Comparison of ENCODE assay signal across 16 cellular contexts in the genomic region with DNA sequence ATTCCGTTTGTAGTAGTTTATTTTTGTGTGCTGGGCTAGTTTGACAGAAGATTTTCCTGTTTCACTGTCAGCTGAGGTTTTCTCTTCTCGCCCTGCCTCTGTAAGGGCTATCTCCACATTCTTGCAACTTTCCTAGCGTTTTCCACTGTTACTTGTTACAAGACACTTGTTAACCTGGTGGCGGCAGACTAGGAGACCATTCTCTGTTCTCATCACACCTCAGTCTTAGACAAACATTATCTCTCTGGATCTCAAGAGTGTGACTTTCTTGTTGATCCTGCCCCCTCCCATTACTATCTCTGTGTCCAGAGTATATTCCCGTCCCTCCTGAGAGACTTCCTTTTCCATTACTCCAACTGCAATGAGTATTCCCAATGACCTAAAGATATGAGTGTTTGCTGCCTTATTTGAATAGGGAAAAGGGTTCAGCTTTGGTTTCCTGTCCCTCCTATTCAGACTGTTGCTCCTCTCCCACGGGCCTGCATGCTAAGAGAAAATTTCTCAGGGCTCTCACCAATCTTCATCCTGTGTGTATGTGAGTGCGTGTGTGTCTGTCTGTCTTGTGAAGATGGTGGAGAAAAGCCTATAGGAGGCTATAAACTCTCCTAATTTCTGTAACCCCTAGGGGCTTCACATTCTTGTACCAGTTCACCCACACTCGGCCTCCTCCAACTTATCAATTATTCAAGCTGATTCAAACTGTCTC.
DNase-seq lines count a peak whose midpoint lies in the region; ATAC-seq, FAIRE-seq and TF ChIP-seq lines count a peak whose summit lies in the region.
"Had no signal": no experiment of that assay in that cellular context is flagged by ENCODE, and none has a peak within 500 bp of the region (broad histone marks: within the 10 kb centered on the region; RNA-seq: fewer than 3 reads in every experiment).

No MANE protein-coding gene starts in this region.

- no peak overlapping the region for H4K8ac ChIP-seq in H1 (ENCODE audit: extremely low read depth, insufficient read depth, low read length)
- H4K8ac ChIP-seq in trophoblast cell (ENCODE audit: low read depth, low read length), result no peak overlapping the region

- H2AFZ ChIP-seq in MM.1S (ENCODE audit: low read length), result no peak overlapping the region; the same call in 1 of the 2 replicates
- peak overlapping the region; percentile 81 for H2AFZ ChIP-seq in H1 (ENCODE audit: low read length)
- H2AFZ ChIP-seq in smooth muscle cell (ENCODE audit: low read depth), result peak overlapping the region; percentile 39
- H2AFZ ChIP-seq in trophoblast cell (ENCODE audit: insufficient read depth, low read length, poor library complexity), result no peak overlapping the region

- H3K27me3 ChIP-seq in MM.1S (replicated peaks; ENCODE audit: insufficient read depth, low read length) (no peaks in the 10 kb centered on the region), H1 (replicated peaks in 1 of 4; ENCODE audit: control insufficient read depth in 3 of 4, extremely low read depth in 1 of 4, insufficient read depth in 3 of 4, low read length in 3 of 4) (no peaks in the 10 kb centered on the region), smooth muscle cell (ENCODE audit: low read depth) (no peaks in the 10 kb centered on the region), trophoblast cell (ENCODE audit: insufficient read depth, low read length) (no peaks in the 10 kb centered on the region)

- no peak for TF ChIP-seq RAD21 in H1 (IDR thresholded peaks at IDR 0.05 in 1 of 2, conservative IDR thresholded peaks at IDR 0.05 in 1 of 2; ENCODE audit: low read depth in 2 of 2, low read length in 2 of 2)

- H2BK5ac ChIP-seq in H1 (ENCODE audit: low read depth, low read length) (no peak overlapping the region), trophoblast cell (ENCODE audit: low read depth, low read length, poor library complexity) (no peak overlapping the region)

- CTCF ChIA-PET in H1 (lab: Charles Lee; ENCODE audit: partially characterized antibody), result interaction anchor here (0.6 to 0.8 kb wide), 2 partner anchors 13 to 23 kb away, joined by 3 to 4 read pairs; no protein-coding TSS in a partner anchor

- no peaks in the 10 kb centered on the region for H3K79me2 ChIP-seq in MM.1S (ENCODE audit: low read length)
- no peaks in the 10 kb centered on the region for H3K79me2 ChIP-seq in H1 (ENCODE audit: control insufficient read depth in 1 of 2, insufficient read depth in 2 of 2, low read length in 2 of 2)
- no peaks in the 10 kb centered on the region for H3K79me2 ChIP-seq in smooth muscle cell (ENCODE audit: low read depth)
- no peaks in the 10 kb centered on the region for H3K79me2 ChIP-seq in trophoblast cell (ENCODE audit: control insufficient read depth, insufficient read depth, low read length, poor library complexity)

- H3K36me3 ChIP-seq in MM.1S (replicated peaks; ENCODE audit: insufficient read depth, low read length), result no peaks in the 10 kb centered on the region
- H3K36me3 ChIP-seq in H1 (ENCODE audit: control insufficient read depth in 2 of 4, insufficient read depth in 4 of 4, low read length in 3 of 4), result no peaks in the 10 kb centered on the region
- no peaks in the 10 kb centered on the region for H3K36me3 ChIP-seq in smooth muscle cell (ENCODE audit: low read depth)
- H3K36me3 ChIP-seq in trophoblast cell (ENCODE audit: control insufficient read depth in 1 of 2, insufficient read depth in 2 of 2, low read length in 2 of 2), result no peaks in the 10 kb centered on the region

- H3K4ac ChIP-seq in H1 (replicated peaks; ENCODE audit: insufficient read length, low read depth, low read length) (no peak overlapping the region), trophoblast cell (ENCODE audit: low read depth, low read length) (no peak overlapping the region)

- no peak for ATAC-seq in GM19351 (IDR thresholded peaks at IDR 0.05; ENCODE audit: unreplicated experiment)
- ATAC-seq: SK-N-SH treated with all-trans-retinoic acid at 6 μM for 48 hours had no signal

- H3K27ac ChIP-seq in MM.1S (ENCODE audit: low read length), result no peak overlapping the region
- no peak overlapping the region for H3K27ac ChIP-seq in H1 (ENCODE audit: low read depth, low read length)
- no peak overlapping the region for H3K27ac ChIP-seq in smooth muscle cell (ENCODE audit: low read depth)
- no peak overlapping the region for H3K27ac ChIP-seq in trophoblast cell (ENCODE audit: low read depth, low read length)
- H3K27ac ChIP-seq: C4-2B had no signal

- H3K14ac ChIP-seq in H1 (ENCODE audit: insufficient read length) (no peak overlapping the region), trophoblast cell (ENCODE audit: low read length) (no peak overlapping the region)

- H3K23ac ChIP-seq in H1 (ENCODE audit: insufficient read length), result no peak overlapping the region
- H3K23ac ChIP-seq in trophoblast cell (ENCODE audit: low read length), result no peak overlapping the region

- no peaks in the 10 kb centered on the region for H3K4me1 ChIP-seq in MM.1S (ENCODE audit: low read length)
- H3K4me1 ChIP-seq in H1 (replicated peaks in 1 of 4; ENCODE audit: control insufficient read depth in 3 of 4, insufficient read depth in 4 of 4, low read length in 3 of 4), result peaks cover 0 to 4% (median 0%) of the 10 kb centered on the region in 4 experiments; a peak in 1 of 7 replicates
- H3K4me1 ChIP-seq in smooth muscle cell (ENCODE audit: low read depth), result no peaks in the 10 kb centered on the region
- H3K4me1 ChIP-seq in trophoblast cell (ENCODE audit: control insufficient read depth in 1 of 2, insufficient read depth in 2 of 2, low read length in 2 of 2), result peaks cover 0 to 3% of the 10 kb centered on the region in 2 experiments

- H3K79me1 ChIP-seq in H1 (ENCODE audit: low read depth, low read length), result no peaks in the 10 kb centered on the region
- H3K79me1 ChIP-seq in trophoblast cell (ENCODE audit: low read length), result no peaks in the 10 kb centered on the region

- H2AK5ac ChIP-seq in H1 (ENCODE audit: low read depth, low read length), result no peak overlapping the region
- H2AK5ac ChIP-seq in trophoblast cell (ENCODE audit: low read length), result no peak overlapping the region

- H3F3A ChIP-seq in MM.1S (ENCODE audit: insufficient read depth, low read length) (no peaks in the 10 kb centered on the region), smooth muscle cell (ENCODE audit: low read depth) (no peaks in the 10 kb centered on the region)

- H2BK12ac ChIP-seq in H1 (ENCODE audit: low read depth, low read length) (no peak overlapping the region), trophoblast cell (ENCODE audit: low read length) (no peak overlapping the region)

- no peak for TF ChIP-seq EP300 in H1 (IDR thresholded peaks at IDR 0.05; ENCODE audit: borderline replicate concordance in 1 of 2, low read depth in 2 of 2, low read length in 2 of 2)

- H3K18ac ChIP-seq in H1 (ENCODE audit: extremely low read depth, low read length) (no peak overlapping the region), trophoblast cell (ENCODE audit: low read length) (no peak overlapping the region)

- no peaks in the 10 kb centered on the region for H3K9me2 ChIP-seq in MM.1S (replicated peaks; ENCODE audit: insufficient read depth, low read length)

- H4K12ac ChIP-seq in trophoblast cell (ENCODE audit: low read depth, low read length), result no peak overlapping the region

- H3K23me2 ChIP-seq in H1 (ENCODE audit: low read depth, low read length), result no peaks in the 10 kb centered on the region

- POLR2A ChIA-PET in H1 (lab: Charles Lee; ENCODE audit: partially characterized antibody), result no interaction called here

- no peak overlapping the region for H2BK20ac ChIP-seq in H1 (ENCODE audit: low read length)

- no peak overlapping the region for H2BK15ac ChIP-seq in H1 (ENCODE audit: low read length)

- H4K91ac ChIP-seq in H1 (replicated peaks; ENCODE audit: insufficient read length, low read length) (no peak overlapping the region), trophoblast cell (ENCODE audit: low read depth, low read length) (no peak overlapping the region)

- peak; percentile 6 for DNase-seq in GM20000 (ENCODE audit: low spot score)
- DNase-seq in MM.1S, result no peak
- DNase-seq in H1 (ENCODE audit: low read depth in 1 of 2, low spot score in 2 of 2), result no peak
- no peak for DNase-seq in smooth muscle cell (lab: John Stamatoyannopoulos, UW; ENCODE audit: unreplicated experiment)
- no peak for DNase-seq in activated CD8-positive, alpha-beta memory T cell treated with anti-CD3 and anti-CD28 coated beads, Interleukin-2, amount 50 U/mL, for 4 hours
- DNase-seq in trophoblast cell, result no peak
- DNase-seq: EL; NCI-H1417; NCI-H187 treated with DMSO at 0.1 percent for 48 hours; NCI-H345; NCI-H526; NK-92 treated with Interleukin-12 subunit alpha and Interleukin-12 subunit beta, amount 100 ng/mL, for 24 hours; SHP77 treated with DMSO at 0.1 percent for 48 hours had no signal

- H4K20me1 ChIP-seq in MM.1S (ENCODE audit: insufficient read depth, low read length) (no peaks in the 10 kb centered on the region), H1 (replicated peaks in 1 of 2; ENCODE audit: control insufficient read depth in 1 of 2, insufficient read depth in 2 of 2, low read length in 2 of 2) (no peaks in the 10 kb centered on the region), smooth muscle cell (ENCODE audit: low read depth) (no peaks in the 10 kb centered on the region)

- TF ChIP-seq POLR2A in H1 (IDR thresholded peaks at IDR 0.05; ENCODE audit: control extremely low read depth in 1 of 2, low read depth in 2 of 2, low read length in 2 of 2), result no peak

- no peak overlapping the region for H3K56ac ChIP-seq in H1 (replicated peaks; ENCODE audit: insufficient read length, low read depth, low read length)

- no peak overlapping the region for H3K4me3 ChIP-seq in MM.1S (ENCODE audit: low read length)
- H3K4me3 ChIP-seq in H1 (ENCODE audit: extremely low read depth in 1 of 4, insufficient read depth in 2 of 4, low read depth in 3 of 4, low read length in 4 of 4), result no peak overlapping the region
- no peak overlapping the region for H3K4me3 ChIP-seq in smooth muscle cell
- no peak overlapping the region for H3K4me3 ChIP-seq in trophoblast cell (ENCODE audit: low read depth, low read length)

- H3K9me3 ChIP-seq in MM.1S (replicated peaks; ENCODE audit: insufficient read depth, low read length), result no peaks in the 10 kb centered on the region
- no peaks in the 10 kb centered on the region for H3K9me3 ChIP-seq in H1 (ENCODE audit: insufficient read depth in 2 of 2, low read depth in 1 of 2, low read length in 1 of 2)
- no peaks in the 10 kb centered on the region for H3K9me3 ChIP-seq in smooth muscle cell (replicated peaks; ENCODE audit: low read depth)
- H3K9me3 ChIP-seq in trophoblast cell (ENCODE audit: insufficient read depth, low read depth, low read length), result no peaks in the 10 kb centered on the region

- peak overlapping the region; percentile 3; the same call in 1 of the 2 replicates for H3K4me2 ChIP-seq in MM.1S (ENCODE audit: low read depth, low read length)
- H3K4me2 ChIP-seq in H1 (ENCODE audit: insufficient read depth in 1 of 2, low read depth in 2 of 2, low read length in 2 of 2), result no peak overlapping the region
- H3K4me2 ChIP-seq in smooth muscle cell, result no peak overlapping the region
- H3K4me2 ChIP-seq in trophoblast cell (ENCODE audit: low read length), result no peak overlapping the region

- no peak for TF ChIP-seq CTCF in GM20000 (IDR thresholded peaks at IDR 0.05; ENCODE audit: extremely low read depth, missing control alignments)
- no peak for TF ChIP-seq CTCF in MM.1S (IDR thresholded peaks at IDR 0.05; ENCODE audit: low read length)
- TF ChIP-seq CTCF in H1 (IDR thresholded peaks at IDR 0.05; ENCODE audit: control extremely low read depth in 1 of 3, insufficient read depth in 1 of 3, low read depth in 1 of 3, low read length in 3 of 3), result no peak
- TF ChIP-seq CTCF in smooth muscle cell (IDR thresholded peaks at IDR 0.05; ENCODE audit: borderline replicate concordance, insufficient read depth, poor library complexity, severe bottlenecking), result no peak

- no peak for FAIRE-seq in H1 (lab: Jason Lieb, UNC)

- WGBS in H1 (ENCODE audit: extremely low coverage in 1 of 2, insufficient coverage in 1 of 2, insufficient read length in 1 of 2, insufficient replicate concordance in 2 of 2, low coverage in 1 of 2, low lambda C conversion rate in 2 of 2, missing lambda C conversion rate in 1 of 2), 2 experiments, result 86% methylated on average over 8 of the region's 8 CpGs; no CpG with 5 or more reads in 1 of the 2 experiments
- WGBS in smooth muscle cell (ENCODE audit: low lambda C conversion rate), result 70% methylated on average over 8 of the region's 8 CpGs
- whole genome bisulfite sequencing in trophoblast cell (ENCODE audit: extremely low coverage, insufficient coverage, insufficient read length), result no CpG with 5 or more reads among the region's 8 CpGs

- H3K9ac ChIP-seq in MM.1S (ENCODE audit: low read length) (no peak overlapping the region), H1 (replicated peaks in 1 of 4; ENCODE audit: extremely low read depth in 1 of 4, low read depth in 3 of 4, low read length in 3 of 4) (no peak overlapping the region), smooth muscle cell (ENCODE audit: low read depth) (no peak overlapping the region), trophoblast cell (ENCODE audit: low read length) (no peak overlapping the region)

- H4K5ac ChIP-seq in H1 (ENCODE audit: insufficient read length, low read depth, low read length), result no peak overlapping the region

- H2BK120ac ChIP-seq in H1 (replicated peaks; ENCODE audit: low read depth, low read length) (no peak overlapping the region), trophoblast cell (ENCODE audit: insufficient read depth, low read length, poor library complexity) (no peak overlapping the region)

Comparison
In these comparisons a context has a peak if more than half of its experiments do, and no peak if none do; other contexts are left out.
1. H2AFZ ChIP-seq: peak in H1 (single experiment) and smooth muscle cell (single experiment); none in MM.1S (single experiment) and trophoblast cell (single experiment).